Comparison of ENCODE assay signal across 9 cellular contexts in genomic region chr1:223556414-223557124, GRCh38.
DNase-seq lines count a peak whose midpoint lies in the region; ATAC-seq, FAIRE-seq and TF ChIP-seq lines count a peak whose summit lies in the region.
"Had no signal": no experiment of that assay in that cellular context is flagged by ENCODE, and none has a peak within 500 bp of the region (broad histone marks: within the 10 kb centered on the region; RNA-seq: fewer than 3 reads in every experiment).

No MANE protein-coding gene starts in this region.

- intact Hi-C loops in HCT116 (cut with micrococcal nuclease): no loop called here

- H3K36me3 ChIP-seq in HCT116 (ENCODE audit: control insufficient read depth in 1 of 2, insufficient read depth in 2 of 2, low read length in 2 of 2): no peaks in the 10 kb centered on the region
- H3K36me3 ChIP-seq in keratinocyte (ENCODE audit: control insufficient read depth in 2 of 2, extremely low read depth in 1 of 2, insufficient read depth in 2 of 2, low read length in 2 of 2): no peaks in the 10 kb centered on the region
- no peaks in the 10 kb centered on the region for H3K36me3 ChIP-seq in upper lobe of left lung

- no TSS peak for BruUV-seq in HCT116 (replicated peaks; lab: Mats Ljungman, UMichigan)

- CTCF ChIA-PET in AG04450 (lab: Charles Lee) (interaction anchor here (0.5 to 0.7 kb wide), 4 partner anchors 26 to 449 kb away, joined by 3 to 6 read pairs (median 3); no protein-coding TSS in a partner anchor), HCT116 (lab: Charles Lee) (interaction anchor here (0.6 to 2.8 kb wide), 30 partner anchors 11 to 467 kb away, joined by 3 to 78 read pairs (median 5); partner anchors contain the start of gene CAPN8)

- no peak for FAIRE-seq in keratinocyte (lab: Jason Lieb, UNC)

- DNase-seq in AG04450 (ENCODE audit: low read depth, low spot score) (no peak), HCT116 (ENCODE audit: low read depth, low spot score) (peak; percentile 35), LHCN-M2 (ENCODE audit: low read depth) (peak; percentile 21), keratinocyte (ENCODE audit: low read depth, low spot score) (peak; percentile 7), upper lobe of left lung (peak in 1 of 2 donors; percentile 69), medulla oblongata (ENCODE audit: extremely low spot score) (no peak)
- DNase-seq in activated CD4-positive, alpha-beta T cell treated with anti-CD3 and anti-CD28 coated beads, Interleukin-2, amount 50 U/mL, for 1 hour: peak; percentile 20

- WGBS in upper lobe of left lung, 2 donors: 54 to 61% methylated on average over 8 of the region's 8 CpGs

- H3K27me3 ChIP-seq in AG04450 (ENCODE audit: control insufficient read depth, insufficient read depth, low read length): peaks cover 2% of the 10 kb centered on the region
- H3K27me3 ChIP-seq in HCT116 (ENCODE audit: insufficient read depth, low read length): no peaks in the 10 kb centered on the region
- no peaks in the 10 kb centered on the region for H3K27me3 ChIP-seq in keratinocyte (ENCODE audit: control insufficient read depth, extremely low read depth, insufficient read depth, low read length)
- no peaks in the 10 kb centered on the region for H3K27me3 ChIP-seq in upper lobe of left lung

- POLR2A ChIA-PET in AG04450 (lab: Yijun Ruan, JAX): no interaction called here
- POLR2A ChIA-PET in HCT116 (lab: Charles Lee): interaction anchor here (1.1 kb wide), 1 partner anchor 54 kb away, joined by 3 read pairs; no protein-coding TSS in a partner anchor

- H2AFZ ChIP-seq in HCT116 (ENCODE audit: low read depth, low read length, poor library complexity, severe bottlenecking) (no peak overlapping the region), keratinocyte (ENCODE audit: control insufficient read depth, low read length) (no peak overlapping the region)

- ATAC-seq in HCT116 (peak; percentile 99), upper lobe of left lung (ENCODE audit: low FRiP score in 2 of 2) (peak; percentile 68 to 77)

- H3K4me3 ChIP-seq in AG04450 (ENCODE audit: low read depth, low read length) (no peak overlapping the region), HCT116 (replicated peaks in 1 of 2; ENCODE audit: low read depth in 1 of 2, low read length in 2 of 2) (no peak overlapping the region), keratinocyte (ENCODE audit: control insufficient read depth in 2 of 3, extremely low read depth in 1 of 3, insufficient read depth in 2 of 3, low read depth in 1 of 3, low read length in 3 of 3) (no peak overlapping the region), upper lobe of left lung (no peak overlapping the region)
- H3K4me3 ChIP-seq: SK-N-MC had no signal

- H3K9me3 ChIP-seq in AG04450 (ENCODE audit: control insufficient read depth, insufficient read depth, low read length) (no peaks in the 10 kb centered on the region), HCT116 (ENCODE audit: control insufficient read depth in 1 of 2, insufficient read depth in 1 of 2, low read depth in 1 of 2, low read length in 2 of 2) (no peaks in the 10 kb centered on the region), keratinocyte (ENCODE audit: control insufficient read depth, low read depth, low read length) (no peaks in the 10 kb centered on the region), upper lobe of left lung (no peaks in the 10 kb centered on the region)

- dilution Hi-C loops in keratinocyte (cut with MboI; ENCODE audit: extremely low pct_ligation_motif_present, low sequenced_read_pairs): no loop called here

- H4K20me1 ChIP-seq in HCT116 (ENCODE audit: insufficient read depth) (no peaks in the 10 kb centered on the region), keratinocyte (ENCODE audit: control insufficient read depth, extremely low read depth, insufficient read depth, low read length) (no peaks in the 10 kb centered on the region)

- H3K9me1 ChIP-seq in keratinocyte (ENCODE audit: control insufficient read depth, extremely low read depth, insufficient read depth, low read length): no peaks in the 10 kb centered on the region

- no peak overlapping the region for H3K4me2 ChIP-seq in HCT116 (ENCODE audit: low read length)
- H3K4me2 ChIP-seq in keratinocyte (ENCODE audit: control insufficient read depth, extremely low read depth, insufficient read depth, low read depth, low read length): no peak overlapping the region

- H3K79me2 ChIP-seq in HCT116 (ENCODE audit: insufficient read depth, low read length): no peaks in the 10 kb centered on the region
- H3K79me2 ChIP-seq in keratinocyte (ENCODE audit: control insufficient read depth, insufficient read depth, low read length): no peaks in the 10 kb centered on the region

- no peaks in the 10 kb centered on the region for H3K9me2 ChIP-seq in HCT116 (ENCODE audit: insufficient read depth)

- no peak for TF ChIP-seq POLR2A in HCT116 (IDR thresholded peaks at IDR 0.05; ENCODE audit: borderline replicate concordance, extremely low read depth, insufficient read depth, insufficient read length)
- TF ChIP-seq POLR2A in upper lobe of left lung (IDR thresholded peaks at IDR 0.05): no peak

- H3K9ac ChIP-seq in HCT116 (ENCODE audit: low read length): no peak overlapping the region
- no peak overlapping the region for H3K9ac ChIP-seq in keratinocyte (ENCODE audit: control insufficient read depth, extremely low read depth, insufficient read depth, low read length)

- H3K4me1 ChIP-seq in HCT116 (ENCODE audit: control insufficient read depth in 1 of 2, insufficient read depth in 2 of 2, low read length in 2 of 2): no peaks in the 10 kb centered on the region
- H3K4me1 ChIP-seq in keratinocyte (ENCODE audit: control insufficient read depth, extremely low read depth, insufficient read depth, low read length): no peaks in the 10 kb centered on the region
- no peaks in the 10 kb centered on the region for H3K4me1 ChIP-seq in upper lobe of left lung

- peak; percentile 95 for TF ChIP-seq RAD21 in HCT116 (IDR thresholded peaks at IDR 0.05; ENCODE audit: low read depth)

- H3K27ac ChIP-seq in AG04450 (ENCODE audit: low read depth, low read length): no peak overlapping the region
- no peak overlapping the region for H3K27ac ChIP-seq in HCT116 (ENCODE audit: low read depth, low read length)
- no peak overlapping the region for H3K27ac ChIP-seq in keratinocyte (ENCODE audit: control insufficient read depth, insufficient read depth, low read length)
- no peak overlapping the region for H3K27ac ChIP-seq in upper lobe of left lung
- H3K27ac ChIP-seq: SK-N-MC had no signal

- TF ChIP-seq CTCF in AG04450 (IDR thresholded peaks at IDR 0.05; ENCODE audit: low read depth, low read length) (peak; percentile 30; the same call in 1 of the 2 replicates), GM12872 (IDR thresholded peaks at IDR 0.05; ENCODE audit: insufficient read depth, low read depth, low read length) (peak; percentile 82), HCT116 (IDR thresholded peaks at IDR 0.05 in 2 of 3, conservative IDR thresholded peaks at IDR 0.05 in 1 of 3; ENCODE audit: borderline replicate concordance in 1 of 3, insufficient read depth in 1 of 3, low read depth in 2 of 3, low read length in 2 of 3) (peak; percentile 91 to 93 (median 93)), keratinocyte (optimal IDR thresholded peaks at IDR 0.05 in 1 of 3, IDR thresholded peaks at IDR 0.05 in 1 of 3, conservative IDR thresholded peaks at IDR 0.05 in 1 of 3; ENCODE audit: extremely low read depth in 1 of 3, insufficient read depth in 2 of 3, low read length in 3 of 3) (peak; percentile 93 to 95 (median 95)), upper lobe of left lung (IDR thresholded peaks at IDR 0.05) (peak; percentile 39 to 73 (median 54))

- TF ChIP-seq EP300 in upper lobe of left lung (IDR thresholded peaks at IDR 0.05): no peak

- RAD21 ChIA-PET in HCT116 (lab: Charles Lee; ENCODE audit: low non-redundant PET in 1 of 2, low total read pairs in 2 of 2, uncharacterized antibody in 2 of 2, unreplicated experiment in 2 of 2): interaction anchor here (0.6 to 1.1 kb wide), 3 partner anchors 114 to 127 kb away, joined by 3 to 4 read pairs (median 4); no protein-coding TSS in a partner anchor

TF ChIP-seq in HCT116, 20 proteins besides CTCF, POLR2A, EP300 and RAD21 (continues in another document):
- TF ChIP-seq CEBPB (IDR thresholded peaks at IDR 0.05; ENCODE audit: low read depth) (no peak), REST (IDR thresholded peaks at IDR 0.05; ENCODE audit: low read depth) (no peak), EZH2phosphoT487 (IDR thresholded peaks at IDR 0.05; ENCODE audit: borderline replicate concordance) (no peak), ZNF274 (IDR thresholded peaks at IDR 0.05; ENCODE audit: low read depth, low read length) (no peak), ZFX (IDR thresholded peaks at IDR 0.05) (no peak), ATF3 (IDR thresholded peaks at IDR 0.05) (no peak), TCF7L2 (IDR thresholded peaks at IDR 0.05; ENCODE audit: borderline replicate concordance, extremely low read depth, insufficient read depth, insufficient read length) (no peak), SRF (IDR thresholded peaks at IDR 0.05; ENCODE audit: low read depth) (no peak), EGR1 (IDR thresholded peaks at IDR 0.05; ENCODE audit: low read depth) (no peak)

Comparison
In these comparisons a context has a peak if more than half of its experiments do, and no peak if none do; other contexts are left out.
1. DNase-seq: peak in HCT116 (single experiment), LHCN-M2 (single experiment), activated CD4-positive, alpha-beta T cell treated with anti-CD3 and anti-CD28 coated beads, Interleukin-2, amount 50 U/mL, for 1 hour (single experiment) and keratinocyte (single experiment); none in AG04450 (single experiment) and medulla oblongata (single experiment).
2. CTCF ChIP-seq: peak in every context shown above with its lines; median percentile 95 in keratinocyte; 93 in HCT116; 82 in GM12872; 54 in upper lobe of left lung; 30 in AG04450.